11 cellular contexts compared by ENCODE assay signal in the genomic region with DNA sequence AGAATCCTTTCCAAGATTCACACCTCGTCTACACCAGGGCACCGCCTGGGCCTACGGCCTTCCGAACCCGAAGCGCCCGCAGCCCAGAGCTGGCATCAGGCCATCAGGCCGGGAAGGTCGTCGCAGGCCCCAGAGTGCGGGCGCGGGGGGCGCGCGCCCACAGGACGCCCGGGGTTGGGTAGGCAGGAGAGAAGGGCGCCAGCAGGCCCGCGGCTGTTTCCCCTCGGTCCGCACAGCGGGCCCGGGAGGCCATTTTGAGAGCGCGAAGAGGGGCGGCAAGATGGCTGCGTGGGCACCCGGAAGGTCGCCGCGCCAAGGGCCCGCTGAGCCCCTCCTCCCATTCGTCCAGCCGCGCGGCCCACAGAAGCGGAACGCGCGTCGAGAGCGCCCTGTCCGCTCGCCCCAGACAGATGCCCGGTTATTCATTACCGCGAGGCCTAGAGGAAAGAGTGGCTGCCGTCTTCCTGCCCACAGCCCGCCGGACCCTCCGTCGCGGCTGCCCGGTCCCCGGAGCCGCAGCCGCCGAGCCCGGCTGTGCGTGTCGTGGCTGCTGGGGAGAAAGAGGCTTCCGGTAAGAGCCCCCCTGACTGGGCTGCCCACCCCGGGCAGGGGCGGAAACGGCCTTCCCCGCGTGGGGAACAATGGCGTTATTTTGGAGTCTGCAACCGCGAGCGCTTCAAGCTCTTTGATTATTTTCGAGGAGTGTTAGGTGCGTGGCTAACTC. TPM values are rescaled to one million over a fixed set of nuclear protein-coding genes. Genes with fewer than 3 reads are reported as not detected.
A peak's percentile ranks its signal among the peaks of the same experiment; 100 is the strongest.
DNase-seq lines count a peak whose midpoint lies in the region; ATAC-seq, FAIRE-seq and TF ChIP-seq lines count a peak whose summit lies in the region.
"Had no signal": no experiment of that assay in that cellular context is flagged by ENCODE, and none has a peak within 500 bp of the region (broad histone marks: within the 10 kb centered on the region; RNA-seq: fewer than 3 reads in every experiment).

No MANE protein-coding gene starts in this region.

- H2BK15ac ChIP-seq in neuronal stem cell (ENCODE audit: low read length): peak overlapping the region; percentile 77

- H3K27me3 ChIP-seq in breast epithelium (peaks cover 0 to 6% of the 10 kb centered on the region in 2 donors), neuronal stem cell (ENCODE audit: control insufficient read depth in 3 of 3, insufficient read depth in 3 of 3, low read depth in 1 of 3, low read length in 3 of 3) (peaks cover 36 to 99% (median 87%) of the 10 kb centered on the region in 3 experiments), vagina (no peaks in the 10 kb centered on the region), HepG2 (ENCODE audit: control insufficient read depth in 1 of 2, insufficient read depth in 2 of 2, low read length in 2 of 2) (peaks cover 6 to 62% of the 10 kb centered on the region in 2 experiments)

- FAIRE-seq in HepG2 (lab: Jason Lieb, UNC): no peak

- H3K9me3 Mint-ChIP-seq in MCF 10A (ENCODE audit: unreplicated experiment): no peaks in the 10 kb centered on the region

- TF ChIP-seq POLR2A in breast epithelium (IDR thresholded peaks at IDR 0.05): no peak
- TF ChIP-seq POLR2A in vagina (IDR thresholded peaks at IDR 0.05): no peak
- no peak for TF ChIP-seq POLR2A in HepG2 (IDR thresholded peaks at IDR 0.05; ENCODE audit: insufficient read depth in 1 of 2, low read depth in 2 of 2, low read length in 2 of 2)

- no peak overlapping the region for H4K8ac ChIP-seq in neuronal stem cell (ENCODE audit: low read depth, low read length)

- H2BK5ac ChIP-seq in neuronal stem cell (ENCODE audit: low read length): no peak overlapping the region

- no peak for DNase-seq in breast epithelium (ENCODE audit: low spot score in 2 of 2)
- DNase-seq in MCF 10A (ENCODE audit: unreplicated experiment): no peak
- no peak for DNase-seq in Right ventricle myocardium superior
- no peak for DNase-seq in neuronal stem cell (ENCODE audit: low spot score)
- DNase-seq in vagina (ENCODE audit: extremely low spot score in 2 of 2): no peak
- DNase-seq in HepG2 (ENCODE audit: low spot score): no peak
- DNase-seq in T-helper 9 cell: no peak
- DNase-seq in NCI-H1417 (lab: John Stamatoyannopoulos, UW): no peak
- DNase-seq: HCEC 1CT; NCI-H524; stimulated activated CD4-positive, alpha-beta T cell treated with anti-CD3 and anti-CD28 coated beads, Interleukin-4, amount 100 ng/mL, for 4 hours had no signal

- TF ChIP-seq CTCF in breast epithelium (IDR thresholded peaks at IDR 0.05) (no peak), MCF 10A (IDR thresholded peaks at IDR 0.05; ENCODE audit: unreplicated experiment) (no peak), vagina (IDR thresholded peaks at IDR 0.05) (no peak), HepG2 (CRISPR knock-in tag; IDR thresholded peaks at IDR 0.05) (no peak)

- intact Hi-C loops in breast epithelium (cut with DNase I; ENCODE audit: low total_unique reads): loop anchor here (10.0 kb wide), 1 partner anchor 206 kb away; no protein-coding TSS in a partner anchor
- intact Hi-C loops in MCF 10A (cut with micrococcal nuclease): no loop called here
- intact Hi-C loops in Right ventricle myocardium superior (cut with DNase I): no loop called here
- intact Hi-C loops in vagina (cut with DNase I): no loop called here
- intact Hi-C loops in HepG2 (cut with micrococcal nuclease; ENCODE audit: unreplicated experiment): no loop called here

- H4K91ac ChIP-seq in neuronal stem cell (ENCODE audit: low read depth, low read length, poor library complexity): no peak overlapping the region

- peaks cover 79% of the 10 kb centered on the region for H3K27me3 Mint-ChIP-seq in MCF 10A (ENCODE audit: insufficient read depth, unreplicated experiment)

- no peaks in the 10 kb centered on the region for H3K36me3 Mint-ChIP-seq in MCF 10A (ENCODE audit: insufficient read depth, unreplicated experiment)

- no peaks in the 10 kb centered on the region for H3K79me2 ChIP-seq in HepG2 (ENCODE audit: insufficient read depth, low read length)

- no peak overlapping the region for H2BK120ac ChIP-seq in neuronal stem cell (ENCODE audit: low read depth, low read length)

- H3K4me2 ChIP-seq in neuronal stem cell (ENCODE audit: insufficient read depth, low read length, poor library complexity, severe bottlenecking) (peak overlapping the region; percentile 44), HepG2 (ENCODE audit: low read depth, low read length) (no peak overlapping the region)

- in situ Hi-C loops in HepG2 (cut with HindIII; ENCODE audit: extremely low pct_ligation_motif_present, low pct_unique_long_range_greater_than_20kb): no loop called here

- peak overlapping the region; percentile 90 for H3K18ac ChIP-seq in neuronal stem cell (ENCODE audit: low read length)

- TF ChIP-seq RAD21 in HepG2 (CRISPR knock-in tag; IDR thresholded peaks at IDR 0.05): no peak

- BruUV-seq in MCF 10A (replicated peaks; lab: Mats Ljungman, UMichigan) (no TSS peak), HepG2 (replicated peaks; lab: Mats Ljungman, UMichigan) (no TSS peak)

- H3K14ac ChIP-seq in neuronal stem cell (ENCODE audit: low read length): no peak overlapping the region

- POLR2A ChIA-PET in MCF 10A (lab: Yijun Ruan, JAX) (no interaction called here), HepG2 (lab: Yijun Ruan, JAX) (no interaction called here)

- no peaks in the 10 kb centered on the region for H4K20me1 ChIP-seq in HepG2 (ENCODE audit: insufficient read depth, low read length)

- H2BK12ac ChIP-seq in neuronal stem cell (ENCODE audit: low read length): no peak overlapping the region

- H3K9ac ChIP-seq in neuronal stem cell (ENCODE audit: low read depth, low read length, poor library complexity): no peak overlapping the region
- H3K9ac ChIP-seq in HepG2 (ENCODE audit: insufficient read depth, low read depth, low read length): no peak overlapping the region

- CTCF ChIA-PET in MCF 10A (lab: Yijun Ruan, JAX): interaction anchor here (0.5 kb wide), 1 partner anchor 169 kb away, joined by 4 read pairs; no protein-coding TSS in a partner anchor
- CTCF ChIA-PET in HepG2 (lab: Yijun Ruan, JAX; ENCODE audit: low intra/inter-chr PET ratio, low total read pairs): no interaction called here

- H3K27ac ChIP-seq in breast epithelium: peak overlapping the region; percentile 66 to 83
- no peak overlapping the region for H3K27ac ChIP-seq in neuronal stem cell (replicated peaks; ENCODE audit: low read length)
- no peak overlapping the region for H3K27ac ChIP-seq in vagina
- H3K27ac ChIP-seq in HepG2 (ENCODE audit: extremely low read length, insufficient read depth, low read length): no peak overlapping the region

- no CpG with 5 or more reads among the region's 75 CpGs for WGBS in neuronal stem cell (ENCODE audit: extremely low coverage in 2 of 2, insufficient read length in 2 of 2, insufficient replicate concordance in 1 of 2), 2 donors
- WGBS in HepG2 (ENCODE audit: low lambda C conversion rate): 65% methylated on average over 36 of the region's 75 CpGs

- H3K36me3 ChIP-seq in breast epithelium (no peaks in the 10 kb centered on the region), neuronal stem cell (replicated peaks in 1 of 2; ENCODE audit: control insufficient read depth in 2 of 2, insufficient read depth in 2 of 2, low read length in 2 of 2) (no peaks in the 10 kb centered on the region), vagina (no peaks in the 10 kb centered on the region), HepG2 (replicated peaks in 1 of 2; ENCODE audit: control insufficient read depth in 1 of 2, insufficient read depth in 2 of 2, low read length in 2 of 2) (no peaks in the 10 kb centered on the region)

- no peaks in the 10 kb centered on the region for H3K79me1 ChIP-seq in neuronal stem cell (ENCODE audit: low read depth, low read length)

- peak; percentile 71 for ATAC-seq in Right ventricle myocardium superior (ENCODE audit: poor library complexity)
- ATAC-seq in HepG2: no peak

- H3K4ac ChIP-seq in neuronal stem cell (ENCODE audit: low read length): no peak overlapping the region

- H2AK5ac ChIP-seq in neuronal stem cell (ENCODE audit: low read depth, low read length): peak overlapping the region; percentile 88

- H2AFZ ChIP-seq in neuronal stem cell (ENCODE audit: low read length) (peak overlapping the region; percentile 55), HepG2 (ENCODE audit: low read length) (no peak overlapping the region)

- no peak for TF ChIP-seq EP300 in HepG2 (IDR thresholded peaks at IDR 0.05; ENCODE audit: low read depth in 2 of 2, low read length in 2 of 2)
- no peak for TF ChIP-seq EP300 in HepG2 (CRISPR knock-in tag; IDR thresholded peaks at IDR 0.05; ENCODE audit: borderline replicate concordance)

- no peak overlapping the region for H3K27ac Mint-ChIP-seq in MCF 10A (ENCODE audit: low read depth, unreplicated experiment)

- peaks cover 18 to 27% of the 10 kb centered on the region in 2 donors for H3K4me1 ChIP-seq in breast epithelium
- peaks cover 4 to 19% of the 10 kb centered on the region in 2 donors for H3K4me1 ChIP-seq in neuronal stem cell (ENCODE audit: control insufficient read depth in 2 of 2, insufficient read depth in 1 of 2, low read depth in 1 of 2, low read length in 2 of 2)
- peaks cover 23% of the 10 kb centered on the region for H3K4me1 ChIP-seq in vagina
- no peaks in the 10 kb centered on the region for H3K4me1 ChIP-seq in HepG2 (ENCODE audit: insufficient read depth, low read length)

- H3K4me3 ChIP-seq in breast epithelium: peak overlapping the region; percentile 32 to 76 (median 48)
- peak overlapping the region in 1 of 2 donors; percentile 56 for H3K4me3 ChIP-seq in neuronal stem cell (ENCODE audit: low read length in 2 of 2)
- peak overlapping the region; percentile 24 to 26 for H3K4me3 ChIP-seq in vagina
- H3K4me3 ChIP-seq in HepG2 (replicated peaks in 1 of 3; ENCODE audit: insufficient read depth in 1 of 3, low read depth in 2 of 3, low read length in 3 of 3): no peak overlapping the region

- H3K9me3 ChIP-seq in breast epithelium (no peaks in the 10 kb centered on the region), neuronal stem cell (replicated peaks in 1 of 2; ENCODE audit: control insufficient read depth in 2 of 2, insufficient read depth in 1 of 2, low read depth in 1 of 2, low read length in 2 of 2) (peaks cover 2 to 9% of the 10 kb centered on the region in 2 donors), vagina (no peaks in the 10 kb centered on the region), HepG2 (ENCODE audit: low read length) (no peaks in the 10 kb centered on the region)

- H3K23ac ChIP-seq in neuronal stem cell (ENCODE audit: low read depth, low read length, poor library complexity): peak overlapping the region; percentile 35

- no peaks in the 10 kb centered on the region for H3K4me1 Mint-ChIP-seq in MCF 10A (ENCODE audit: insufficient read depth, unreplicated experiment)

- H3K4me3 Mint-ChIP-seq in MCF 10A (ENCODE audit: unreplicated experiment): no peak overlapping the region

RNA-seq across cellular contexts. Expression of a gene that starts 44.2 kb away (rescaled TPM):
- total RNA-seq in breast epithelium (10 to 100 TPM; 50.6 to 59.6 (median 53.3) TPM), MCF 10A (2022) (52.9 and 62.2 TPM in 2 replicates), Right ventricle myocardium superior (36.9 TPM), vagina (50.3 TPM), HepG2 (2016; rRNA removed; fragmentation: Illumina TruSeq; extraction: Trizol) (19.1 and 35.5 TPM in 2 replicates)
- 21.3 TPM for polyA plus RNA-seq in neuronal stem cell (2013, experiment 1 of 2)
- 21.7 TPM for polyA plus RNA-seq in neuronal stem cell (2013, experiment 2 of 2)
- total RNA-seq in HepG2 (2016; cell fraction: cytosol; rRNA removed; fragmentation: Illumina TruSeq; extraction: Trizol; ENCODE audit: low read depth): 6.9 and 8.0 TPM in 2 replicates
- total RNA-seq in HepG2 (2016; cell fraction: insoluble cytoplasmic fraction; rRNA removed; fragmentation: Illumina TruSeq; extraction: Trizol): 16.0 and 36.6 TPM in 2 replicates
- total RNA-seq in HepG2 (2016; cell fraction: membrane; rRNA removed; fragmentation: Illumina TruSeq; extraction: Trizol): 11.4 and 21.6 TPM in 2 replicates
- 38.6 and 60.2 TPM in 2 replicates for total RNA-seq in HepG2 (2016; cell fraction: nucleus; rRNA removed; fragmentation: Illumina TruSeq; extraction: Trizol)
- 25.7 and 26.6 TPM in 2 replicates for polyA plus RNA-seq in HepG2 (2011; rRNA removed)
- 13.7 and 15.2 TPM in 2 replicates for polyA plus RNA-seq in HepG2 (2011; cell fraction: cytosol; rRNA removed)
- 142 and 145 TPM in 2 replicates for polyA plus RNA-seq in HepG2 (2011; cell fraction: nucleus; rRNA removed)
- polyA plus RNA-seq in HepG2 (2012): 28.3 and 36.3 TPM in 2 replicates
- 3.7 and 4.1 TPM in 2 replicates for polyA plus RNA-seq in HepG2 (2016; cell fraction: cytosol; fragmentation: Illumina TruSeq; extraction: Trizol; ENCODE audit: low read depth)
- polyA plus RNA-seq in HepG2 (2016; cell fraction: insoluble cytoplasmic fraction; fragmentation: Illumina TruSeq; extraction: Trizol; ENCODE audit: low read depth): 16.4 and 17.4 TPM in 2 replicates
- polyA plus RNA-seq in HepG2 (2016; cell fraction: membrane; fragmentation: Illumina TruSeq; extraction: Trizol; ENCODE audit: low read depth): 6.7 and 7.3 TPM in 2 replicates
- polyA plus RNA-seq in HepG2 (2016; cell fraction: nucleus; fragmentation: Illumina TruSeq; extraction: Trizol; ENCODE audit: insufficient read depth, low read depth): 82.0 and 91.8 TPM in 2 replicates
- 52.1 and 71.8 TPM in 2 replicates for polyA minus RNA-seq in HepG2 (2011; rRNA and poly(A)+ RNA removed; ENCODE audit: low replicate concordance)
- 13.2 and 24.3 TPM in 2 replicates for polyA minus RNA-seq in HepG2 (2011; cell fraction: cytosol; rRNA and poly(A)+ RNA removed)
- 84.7 and 98.0 TPM in 2 replicates for polyA minus RNA-seq in HepG2 (2011; cell fraction: nucleus; rRNA and poly(A)+ RNA removed)

Comparison
In these comparisons a context has a peak if more than half of its experiments do, and no peak if none do; other contexts are left out.
1. H3K27ac ChIP-seq: peak in breast epithelium (2 of 2); none in neuronal stem cell (single experiment), vagina (single experiment) and HepG2 (single experiment).
2. H3K4me3 ChIP-seq: peak in breast epithelium (3 of 3) and vagina (2 of 2); none in HepG2 (0 of 3).